9 cellular contexts compared by ENCODE assay signal in genomic region chr5:143592648-143593047, GRCh38.
DNase-seq lines count a peak whose midpoint lies in the region; ATAC-seq and TF ChIP-seq lines count a peak whose summit lies in the region.
"Had no signal": no experiment of that assay in that cellular context is flagged by ENCODE, and none has a peak within 500 bp of the region (broad histone marks: within the 10 kb centered on the region; RNA-seq: fewer than 3 reads in every experiment).

No MANE protein-coding gene starts in this region.

- peaks cover 39% of the 10 kb centered on the region for H3K4me1 ChIP-seq in PC-3 (ENCODE audit: insufficient read depth, low read length)
- H3K4me1 ChIP-seq in smooth muscle cell (ENCODE audit: low read depth), result peaks cover 9% of the 10 kb centered on the region
- H3K4me1 ChIP-seq: lower lobe of right lung had no signal

- intact Hi-C loops in activated CD8-positive, alpha-beta T cell treated with anti-CD3 and anti-CD28 coated beads for 36 hours (cut with micrococcal nuclease), result no loop called here
- intact Hi-C loops in PC-3 (cut with micrococcal nuclease), result no loop called here

- WGBS in smooth muscle cell (ENCODE audit: low lambda C conversion rate), result 74% methylated on average over 4 of the region's 4 CpGs

- H3K27ac ChIP-seq in PC-3 (ENCODE audit: low read length) (no peak overlapping the region), smooth muscle cell (ENCODE audit: low read depth) (no peak overlapping the region)
- H3K27ac ChIP-seq: lower lobe of right lung had no signal

- peak; percentile 84 for ATAC-seq in HG03135 (IDR thresholded peaks at IDR 0.05; ENCODE audit: unreplicated experiment)
- ATAC-seq in activated CD8-positive, alpha-beta T cell treated with anti-CD3 and anti-CD28 coated beads for 36 hours, result peak; percentile 65
- ATAC-seq in PC-3, result no peak

- no peaks in the 10 kb centered on the region for H3K27me3 ChIP-seq in PC-3 (ENCODE audit: low read length)
- no peaks in the 10 kb centered on the region for H3K27me3 ChIP-seq in smooth muscle cell (ENCODE audit: low read depth)

- H3K79me2 ChIP-seq in PC-3 (ENCODE audit: low read length) (no peaks in the 10 kb centered on the region), smooth muscle cell (ENCODE audit: low read depth) (no peaks in the 10 kb centered on the region)

- BruUV-seq in PC-3 (replicated peaks; lab: Mats Ljungman, UMichigan), result no TSS peak

- H3K36me3 ChIP-seq in PC-3 (ENCODE audit: low read depth, low read length) (no peaks in the 10 kb centered on the region), smooth muscle cell (ENCODE audit: low read depth) (no peaks in the 10 kb centered on the region)
- H3K36me3 ChIP-seq: lower lobe of right lung had no signal

- H3K36me3 Mint-ChIP-seq in activated CD8-positive, alpha-beta T cell treated with anti-CD3 and anti-CD28 coated beads for 36 hours (ENCODE audit: low read depth), result no peaks in the 10 kb centered on the region

- H3K27ac Mint-ChIP-seq in activated CD8-positive, alpha-beta T cell treated with anti-CD3 and anti-CD28 coated beads for 36 hours, result no peak overlapping the region

- H3K4me1 Mint-ChIP-seq in activated CD8-positive, alpha-beta T cell treated with anti-CD3 and anti-CD28 coated beads for 36 hours (ENCODE audit: low read depth), result peaks cover 25% of the 10 kb centered on the region

- no peaks in the 10 kb centered on the region for H3K27me3 Mint-ChIP-seq in activated CD8-positive, alpha-beta T cell treated with anti-CD3 and anti-CD28 coated beads for 36 hours

- no peaks in the 10 kb centered on the region for H3F3A ChIP-seq in PC-3 (ENCODE audit: low read length, unreplicated experiment)
- H3F3A ChIP-seq in smooth muscle cell (ENCODE audit: low read depth), result peaks cover 8% of the 10 kb centered on the region

- POLR2A ChIA-PET in activated CD8-positive, alpha-beta T cell treated with anti-CD3 and anti-CD28 coated beads for 36 hours (lab: Charles Lee), result interaction anchor here (1.3 kb wide), 1 partner anchor 12 kb away, joined by 5 read pairs; no protein-coding TSS in a partner anchor
- POLR2A ChIA-PET in PC-3 (lab: Charles Lee; ENCODE audit: unreplicated experiment), result no interaction called here

- no peaks in the 10 kb centered on the region for H3K9me2 ChIP-seq in PC-3 (replicated peaks; ENCODE audit: low read length)

- H3K4me3 ChIP-seq in PC-3 (ENCODE audit: low read length), result no peak overlapping the region
- H3K4me3 ChIP-seq in smooth muscle cell, result no peak overlapping the region
- H3K4me3 ChIP-seq: lower lobe of right lung had no signal

- CTCF ChIA-PET in activated CD8-positive, alpha-beta T cell treated with anti-CD3 and anti-CD28 coated beads for 36 hours (lab: Charles Lee), result no interaction called here
- CTCF ChIA-PET in PC-3 (lab: Charles Lee), result no interaction called here

- H2AFZ ChIP-seq in PC-3 (ENCODE audit: low read length) (no peak overlapping the region), smooth muscle cell (ENCODE audit: low read depth) (no peak overlapping the region)

- no peaks in the 10 kb centered on the region for H3K9me3 ChIP-seq in PC-3 (ENCODE audit: low read length)
- no peaks in the 10 kb centered on the region for H3K9me3 ChIP-seq in smooth muscle cell (replicated peaks; ENCODE audit: low read depth)
- H3K9me3 ChIP-seq: lower lobe of right lung had no signal

- H3K9me3 Mint-ChIP-seq in activated CD8-positive, alpha-beta T cell treated with anti-CD3 and anti-CD28 coated beads for 36 hours, result peaks cover 3% of the 10 kb centered on the region

- H3K9ac ChIP-seq in PC-3 (ENCODE audit: low read length), result no peak overlapping the region
- no peak overlapping the region for H3K9ac ChIP-seq in smooth muscle cell (ENCODE audit: low read depth)

- H4K20me1 ChIP-seq in PC-3 (ENCODE audit: low read length) (no peaks in the 10 kb centered on the region), smooth muscle cell (ENCODE audit: low read depth) (no peaks in the 10 kb centered on the region)

- DNase-seq in COLO668 (lab: John Stamatoyannopoulos, UW; ENCODE audit: unreplicated experiment), result peak; percentile 3
- DNase-seq in GM19238 (ENCODE audit: insufficient read length, low spot score), result peak; percentile 24
- DNase-seq in activated CD8-positive, alpha-beta T cell treated with anti-CD3 and anti-CD28 coated beads for 36 hours, result peak; percentile 52
- DNase-seq in NCI-H2107 (lab: John Stamatoyannopoulos, UW), result no peak
- no peak for DNase-seq in PC-3
- no peak for DNase-seq in smooth muscle cell (lab: John Stamatoyannopoulos, UW; ENCODE audit: unreplicated experiment)
- DNase-seq in OCI-M1 (lab: John Stamatoyannopoulos, UW), result no peak
- DNase-seq: lower lobe of right lung had no signal

- TF ChIP-seq CTCF in activated CD8-positive, alpha-beta T cell treated with anti-CD3 and anti-CD28 coated beads for 36 hours (IDR thresholded peaks at IDR 0.05), result no peak
- TF ChIP-seq CTCF in PC-3 (conservative IDR thresholded peaks at IDR 0.05; ENCODE audit: low read depth, low read length), result no peak
- TF ChIP-seq CTCF in smooth muscle cell (IDR thresholded peaks at IDR 0.05; ENCODE audit: borderline replicate concordance, insufficient read depth, poor library complexity, severe bottlenecking), result no peak

- no peak overlapping the region for H3K4me2 ChIP-seq in PC-3 (ENCODE audit: low read length)
- H3K4me2 ChIP-seq in smooth muscle cell, result no peak overlapping the region

- no peak overlapping the region for H3K4me3 Mint-ChIP-seq in activated CD8-positive, alpha-beta T cell treated with anti-CD3 and anti-CD28 coated beads for 36 hours

Comparison
In these comparisons a context has a peak if more than half of its experiments do, and no peak if none do; other contexts are left out.
1. DNase-seq: peak in COLO668 (single experiment), GM19238 (single experiment) and activated CD8-positive, alpha-beta T cell treated with anti-CD3 and anti-CD28 coated beads for 36 hours (single experiment); none in NCI-H2107 (single experiment), PC-3 (single experiment), smooth muscle cell (single experiment) and OCI-M1 (single experiment).